In the genomic region with DNA sequence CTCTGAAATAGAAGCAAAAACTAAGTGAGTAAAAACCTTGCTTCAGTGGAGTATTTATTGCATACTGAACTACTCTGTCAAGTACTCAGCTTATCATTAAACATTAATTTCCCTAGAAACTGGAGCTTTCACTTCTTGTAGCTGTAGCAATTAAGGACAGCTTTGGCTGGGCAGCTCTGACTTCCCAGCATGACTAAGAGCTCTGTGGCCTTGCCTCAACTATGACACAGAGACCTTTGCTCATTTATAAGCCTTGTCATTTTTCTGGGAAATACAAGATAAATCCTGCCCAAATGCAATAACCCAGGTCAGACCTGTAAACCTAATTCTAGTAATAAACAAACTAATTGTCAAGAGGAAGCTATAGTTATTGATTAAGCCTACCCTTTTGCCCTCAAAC, we compare ENCODE assay signal across 10 cellular contexts.
DNase-seq lines count a peak whose midpoint lies in the region; ATAC-seq and TF ChIP-seq lines count a peak whose summit lies in the region.
"Had no signal": no experiment of that assay in that cellular context is flagged by ENCODE, and none has a peak within 500 bp of the region (broad histone marks: within the 10 kb centered on the region; RNA-seq: fewer than 3 reads in every experiment).

No MANE protein-coding gene starts in this region.

- H3K27ac Mint-ChIP-seq in nephron progenitor cell: peak overlapping the region; percentile 78

- peak overlapping the region; percentile 59 to 86 (median 70) for H3K27ac ChIP-seq in adrenal gland
- H3K27ac ChIP-seq in coronary artery: no peak overlapping the region

- no peaks in the 10 kb centered on the region for H3K36me3 ChIP-seq in adrenal gland (replicated peaks in 1 of 2)

- ATAC-seq in GM18508 (IDR thresholded peaks at IDR 0.05; ENCODE audit: insufficient read depth, unreplicated experiment) (peak; percentile 71), HG03064 (IDR thresholded peaks at IDR 0.05; ENCODE audit: low read depth, unreplicated experiment) (peak; percentile 71), HG03439 (IDR thresholded peaks at IDR 0.05; ENCODE audit: unreplicated experiment) (no peak)

- peaks cover 26 to 34% of the 10 kb centered on the region in 2 donors for H3K4me1 ChIP-seq in adrenal gland (replicated peaks in 1 of 2)

- no peaks in the 10 kb centered on the region for H3K27me3 Mint-ChIP-seq in nephron progenitor cell (ENCODE audit: low read depth, poor library complexity)

- DNase-seq in adrenal gland: peak; percentile 64 to 93 (median 89)
- no peak for DNase-seq in nephron progenitor cell
- DNase-seq in NCI-H345 treated with DMSO at 0.1 percent for 48 hours (lab: John Stamatoyannopoulos, UW; ENCODE audit: unreplicated experiment): no peak
- DNase-seq in GF-D8 (lab: John Stamatoyannopoulos, UW): no peak
- no peak for DNase-seq in coronary artery (ENCODE audit: low spot score)
- DNase-seq: anterior cingulate cortex, GDM1 had no signal

- H3K9me3 ChIP-seq in adrenal gland (replicated peaks in 1 of 3): no peaks in the 10 kb centered on the region

- H3K4me3 ChIP-seq in adrenal gland (no peak overlapping the region), coronary artery (no peak overlapping the region)

- no peaks in the 10 kb centered on the region for H3K27me3 ChIP-seq in adrenal gland

- TF ChIP-seq CTCF in adrenal gland (IDR thresholded peaks at IDR 0.05) (no peak), nephron progenitor cell (IDR thresholded peaks at IDR 0.05) (no peak), coronary artery (IDR thresholded peaks at IDR 0.05) (no peak)

- no peaks in the 10 kb centered on the region for H3K9me3 Mint-ChIP-seq in nephron progenitor cell

- H3K4me1 Mint-ChIP-seq in nephron progenitor cell: peaks cover 14% of the 10 kb centered on the region

- intact Hi-C loops in adrenal gland (cut with DNase I): no loop called here

- H3K36me3 Mint-ChIP-seq in nephron progenitor cell (ENCODE audit: low read depth): no peaks in the 10 kb centered on the region

- no peak overlapping the region for H3K4me3 Mint-ChIP-seq in nephron progenitor cell

- no peak for TF ChIP-seq POLR2A in adrenal gland (IDR thresholded peaks at IDR 0.05)

Comparison
In these comparisons a context has a peak if more than half of its experiments do, and no peak if none do; other contexts are left out.
1. DNase-seq: peak in adrenal gland (7 of 7); none in nephron progenitor cell (single experiment), NCI-H345 treated with DMSO at 0.1 percent for 48 hours (single experiment), GF-D8 (single experiment) and coronary artery (single experiment).
2. H3K27ac ChIP-seq: peak in adrenal gland (5 of 5); none in coronary artery (0 of 2).